12 cellular contexts compared by ENCODE assay signal in genomic region chr19:31408460-31409124, GRCh38. TPM values are rescaled to one million over a fixed set of nuclear protein-coding genes. Genes with fewer than 3 reads are reported as not detected.
DNase-seq lines count a peak whose midpoint lies in the region; ATAC-seq and TF ChIP-seq lines count a peak whose summit lies in the region.
"Had no signal": no experiment of that assay in that cellular context is flagged by ENCODE, and none has a peak within 500 bp of the region (broad histone marks: within the 10 kb centered on the region; RNA-seq: fewer than 3 reads in every experiment).

No MANE protein-coding gene starts in this region.

- no peak for TF ChIP-seq EP300 in SK-N-SH (IDR thresholded peaks at IDR 0.05; ENCODE audit: borderline replicate concordance in 1 of 2, low read depth in 1 of 2, low read length in 1 of 2)

- no peaks in the 10 kb centered on the region for H3F3A ChIP-seq in SK-N-SH (replicated peaks; ENCODE audit: insufficient read depth)

- in situ Hi-C loops in astrocyte of the cerebellum (cut with HindIII; ENCODE audit: low sequenced_read_pairs), result no loop called here

- H4K20me1 ChIP-seq in SK-N-SH (ENCODE audit: insufficient read depth), result no peaks in the 10 kb centered on the region

- H3K27ac ChIP-seq in SK-N-SH (ENCODE audit: low read depth in 2 of 2, low read length in 1 of 2) (no peak overlapping the region), right atrium auricular region (peak overlapping the region in 1 of 2 donors; percentile 48), vagina (no peak overlapping the region)
- H3K27ac ChIP-seq: ovary had no signal

- no peak for TF ChIP-seq RAD21 in SK-N-SH (IDR thresholded peaks at IDR 0.05; ENCODE audit: low read length)

- no peak overlapping the region for H3K4me3 ChIP-seq in SK-N-SH (ENCODE audit: low read depth in 2 of 2, low read length in 1 of 2)
- H3K4me3 ChIP-seq in astrocyte of the cerebellum (ENCODE audit: low read depth, low read length), result no peak overlapping the region
- H3K4me3 ChIP-seq in right atrium auricular region, result no peak overlapping the region
- H3K4me3 ChIP-seq in vagina, result no peak overlapping the region
- no peak overlapping the region for H3K4me3 ChIP-seq in BE2C (ENCODE audit: low read depth, low read length)
- H3K4me3 ChIP-seq: GM12878, ovary had no signal

- WGBS in SK-N-SH (ENCODE audit: low lambda C conversion rate), result 10% methylated on average over 3 of the region's 3 CpGs

- DNase-seq in SK-N-SH (no peak), astrocyte of the cerebellum (ENCODE audit: low read depth) (peak; percentile 59), right atrium auricular region (ENCODE audit: low spot score) (peak; percentile 66), stromal cell of bone marrow (ENCODE audit: low read depth) (peak; percentile 88), vagina (ENCODE audit: extremely low spot score in 2 of 2) (no peak), BE2C (no peak)
- DNase-seq: 8988T; activated naive CD4-positive, alpha-beta T cell treated with anti-CD3 and anti-CD28 coated beads, Interleukin-2, amount 10 ng/mL, durations not matched to agents 7 days and 5 days had no signal

- H3K27me3 ChIP-seq in SK-N-SH (ENCODE audit: insufficient read depth) (no peaks in the 10 kb centered on the region), right atrium auricular region (no peaks in the 10 kb centered on the region), vagina (no peaks in the 10 kb centered on the region), BE2C (no peaks in the 10 kb centered on the region)
- H3K27me3 ChIP-seq: ovary had no signal

- H3K4me2 ChIP-seq in SK-N-SH, result 0 out of 2 replicates have a peak overlapping the region, but pooled peaks have one; percentile 11

- TF ChIP-seq CTCF in SK-N-SH (IDR thresholded peaks at IDR 0.05) (no peak), astrocyte of the cerebellum (IDR thresholded peaks at IDR 0.05; ENCODE audit: low read depth, low read length, missing control alignments) (no peak), right atrium auricular region (IDR thresholded peaks at IDR 0.05) (no peak), vagina (IDR thresholded peaks at IDR 0.05) (no peak), BE2C (IDR thresholded peaks at IDR 0.05; ENCODE audit: low read depth, low read length) (no peak)

- CTCF ChIA-PET in SK-N-SH (lab: Yijun Ruan, JAX), result no interaction called here

- H3K9me3 ChIP-seq in SK-N-SH, result no peaks in the 10 kb centered on the region
- H3K9me3 ChIP-seq in right atrium auricular region, result no peaks in the 10 kb centered on the region
- H3K9me3 ChIP-seq in vagina, result no peaks in the 10 kb centered on the region
- no peaks in the 10 kb centered on the region; the same call in 1 of the 2 replicates for H3K9me3 ChIP-seq in BE2C
- H3K9me3 ChIP-seq: ovary had no signal

- H3K4me1 ChIP-seq in SK-N-SH (ENCODE audit: control insufficient read depth in 1 of 2, insufficient read depth in 2 of 2, low read depth in 1 of 2, low read length in 1 of 2), result peaks cover 0 to 11% of the 10 kb centered on the region in 2 experiments; a peak in 1 of 4 replicates
- H3K4me1 ChIP-seq in right atrium auricular region, result no peaks in the 10 kb centered on the region
- peaks cover 6% of the 10 kb centered on the region for H3K4me1 ChIP-seq in vagina
- no peaks in the 10 kb centered on the region for H3K4me1 ChIP-seq in BE2C

- H3K9me2 ChIP-seq in SK-N-SH, result no peaks in the 10 kb centered on the region

- POLR2A ChIA-PET in SK-N-SH (lab: Yijun Ruan, JAX), result no interaction called here

- no peak for TF ChIP-seq POLR2A in vagina (IDR thresholded peaks at IDR 0.05)

- H3K36me3 ChIP-seq in SK-N-SH (replicated peaks in 1 of 2; ENCODE audit: control insufficient read depth in 1 of 2, insufficient read depth in 2 of 2, low read length in 1 of 2) (no peaks in the 10 kb centered on the region), right atrium auricular region (no peaks in the 10 kb centered on the region), vagina (no peaks in the 10 kb centered on the region), BE2C (no peaks in the 10 kb centered on the region)
- H3K36me3 ChIP-seq: ovary had no signal

- intact Hi-C loops in vagina (cut with DNase I), result no loop called here

- no peak overlapping the region for H2AFZ ChIP-seq in SK-N-SH (ENCODE audit: low read depth)

- H3K79me2 ChIP-seq in SK-N-SH (ENCODE audit: insufficient read depth), result no peaks in the 10 kb centered on the region

- ATAC-seq in SK-N-SH treated with all-trans-retinoic acid at 6 μM for 48 hours, result no peak
- ATAC-seq in HG03045 (IDR thresholded peaks at IDR 0.05; ENCODE audit: unreplicated experiment), result no peak
- ATAC-seq: GM12878 had no signal

- no peak overlapping the region for H3K9ac ChIP-seq in SK-N-SH

TF ChIP-seq in SK-N-SH, 30 proteins besides CTCF, POLR2A, EP300 and RAD21:
- TF ChIP-seq SIN3A (IDR thresholded peaks at IDR 0.05; ENCODE audit: borderline replicate concordance, low read depth, low read length), result no peak
- TF ChIP-seq MEF2A (IDR thresholded peaks at IDR 0.05; ENCODE audit: borderline replicate concordance, low read depth), result no peak
- TF ChIP-seq RFX5 (IDR thresholded peaks at IDR 0.05; ENCODE audit: low read length), result 0 out of 2 replicates have a peak, but pooled peaks have one; percentile 23
TF ChIP-seq in SK-N-SH: peak in this region for 1.

TF ChIP-seq in SK-N-SH treated with all-trans-retinoic acid at 6 μM for 48 hours, 23 proteins besides CTCF, POLR2A, EP300 and RAD21 (continues in another document):
- TF ChIP-seq SNAI2 (CRISPR knock-in tag; IDR thresholded peaks at IDR 0.05) (no peak), ZNF70 (CRISPR knock-in tag; IDR thresholded peaks at IDR 0.05) (no peak), ARNTL (CRISPR knock-in tag; IDR thresholded peaks at IDR 0.05; ENCODE audit: borderline replicate concordance, low read depth) (no peak), ESRRG (CRISPR knock-in tag; IDR thresholded peaks at IDR 0.05) (no peak), BACH2 (CRISPR knock-in tag; IDR thresholded peaks at IDR 0.05; ENCODE audit: borderline replicate concordance) (no peak), ZNF565 (CRISPR knock-in tag; conservative IDR thresholded peaks at IDR 0.05; ENCODE audit: low read depth) (no peak), GLIS3 (CRISPR knock-in tag; IDR thresholded peaks at IDR 0.05) (no peak), ZC3H10 (CRISPR knock-in tag; IDR thresholded peaks at IDR 0.05) (no peak)
- TF ChIP-seq, protein P1, sequence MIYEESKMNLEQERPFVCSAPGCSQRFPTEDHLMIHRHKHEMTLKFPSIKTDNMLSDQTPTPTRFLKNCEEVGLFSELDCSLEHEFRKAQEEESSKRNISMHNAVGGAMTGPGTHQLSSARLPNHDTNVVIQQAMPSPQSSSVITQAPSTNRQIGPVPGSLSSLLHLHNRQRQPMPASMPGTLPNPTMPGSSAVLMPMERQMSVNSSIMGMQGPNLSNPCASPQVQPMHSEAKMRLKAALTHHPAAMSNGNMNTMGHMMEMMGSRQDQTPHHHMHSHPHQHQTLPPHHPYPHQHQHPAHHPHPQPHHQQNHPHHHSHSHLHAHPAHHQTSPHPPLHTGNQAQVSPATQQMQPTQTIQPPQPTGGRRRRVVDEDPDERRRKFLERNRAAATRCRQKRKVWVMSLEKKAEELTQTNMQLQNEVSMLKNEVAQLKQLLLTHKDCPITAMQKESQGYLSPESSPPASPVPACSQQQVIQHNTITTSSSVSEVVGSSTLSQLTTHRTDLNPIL (CRISPR knock-in tag; IDR thresholded peaks at IDR 0.05; ENCODE audit: low read depth), result no peak
- TF ChIP-seq, protein P2, sequence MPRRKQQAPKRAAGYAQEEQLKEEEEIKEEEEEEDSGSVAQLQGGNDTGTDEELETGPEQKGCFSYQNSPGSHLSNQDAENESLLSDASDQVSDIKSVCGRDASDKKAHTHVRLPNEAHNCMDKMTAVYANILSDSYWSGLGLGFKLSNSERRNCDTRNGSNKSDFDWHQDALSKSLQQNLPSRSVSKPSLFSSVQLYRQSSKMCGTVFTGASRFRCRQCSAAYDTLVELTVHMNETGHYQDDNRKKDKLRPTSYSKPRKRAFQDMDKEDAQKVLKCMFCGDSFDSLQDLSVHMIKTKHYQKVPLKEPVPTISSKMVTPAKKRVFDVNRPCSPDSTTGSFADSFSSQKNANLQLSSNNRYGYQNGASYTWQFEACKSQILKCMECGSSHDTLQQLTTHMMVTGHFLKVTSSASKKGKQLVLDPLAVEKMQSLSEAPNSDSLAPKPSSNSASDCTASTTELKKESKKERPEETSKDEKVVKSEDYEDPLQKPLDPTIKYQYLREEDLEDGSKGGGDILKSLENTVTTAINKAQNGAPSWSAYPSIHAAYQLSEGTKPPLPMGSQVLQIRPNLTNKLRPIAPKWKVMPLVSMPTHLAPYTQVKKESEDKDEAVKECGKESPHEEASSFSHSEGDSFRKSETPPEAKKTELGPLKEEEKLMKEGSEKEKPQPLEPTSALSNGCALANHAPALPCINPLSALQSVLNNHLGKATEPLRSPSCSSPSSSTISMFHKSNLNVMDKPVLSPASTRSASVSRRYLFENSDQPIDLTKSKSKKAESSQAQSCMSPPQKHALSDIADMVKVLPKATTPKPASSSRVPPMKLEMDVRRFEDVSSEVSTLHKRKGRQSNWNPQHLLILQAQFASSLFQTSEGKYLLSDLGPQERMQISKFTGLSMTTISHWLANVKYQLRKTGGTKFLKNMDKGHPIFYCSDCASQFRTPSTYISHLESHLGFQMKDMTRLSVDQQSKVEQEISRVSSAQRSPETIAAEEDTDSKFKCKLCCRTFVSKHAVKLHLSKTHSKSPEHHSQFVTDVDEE (CRISPR knock-in tag; IDR thresholded peaks at IDR 0.05), result no peak
- TF ChIP-seq, protein P3, sequence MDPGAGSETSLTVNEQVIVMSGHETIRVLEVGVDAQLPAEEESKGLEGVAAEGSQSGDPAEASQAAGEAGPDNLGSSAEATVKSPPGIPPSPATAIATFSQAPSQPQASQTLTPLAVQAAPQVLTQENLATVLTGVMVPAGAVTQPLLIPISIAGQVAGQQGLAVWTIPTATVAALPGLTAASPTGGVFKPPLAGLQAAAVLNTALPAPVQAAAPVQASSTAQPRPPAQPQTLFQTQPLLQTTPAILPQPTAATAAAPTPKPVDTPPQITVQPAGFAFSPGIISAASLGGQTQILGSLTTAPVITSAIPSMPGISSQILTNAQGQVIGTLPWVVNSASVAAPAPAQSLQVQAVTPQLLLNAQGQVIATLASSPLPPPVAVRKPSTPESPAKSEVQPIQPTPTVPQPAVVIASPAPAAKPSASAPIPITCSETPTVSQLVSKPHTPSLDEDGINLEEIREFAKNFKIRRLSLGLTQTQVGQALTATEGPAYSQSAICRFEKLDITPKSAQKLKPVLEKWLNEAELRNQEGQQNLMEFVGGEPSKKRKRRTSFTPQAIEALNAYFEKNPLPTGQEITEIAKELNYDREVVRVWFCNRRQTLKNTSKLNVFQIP (CRISPR knock-in tag; IDR thresholded peaks at IDR 0.05; ENCODE audit: borderline replicate concordance, low read depth), result no peak

RNA-seq across cellular contexts. Expression of gene TSHZ3, which starts 59.4 kb away (rescaled TPM):
- polyA plus RNA-seq in SK-N-SH (2012; rRNA removed), result 3.0 and 3.3 TPM in 2 replicates
- polyA plus RNA-seq in SK-N-SH (2012; cell fraction: cytosol; rRNA removed), result 2.5 and 2.8 TPM in 2 replicates
- 13.7 and 14.0 TPM in 2 replicates for polyA plus RNA-seq in SK-N-SH (2012; cell fraction: nucleus; rRNA removed)
- total RNA-seq in right atrium auricular region (1 to 10 TPM; 3.9 to 5.6 TPM), vagina (13.5 TPM)
- polyA plus RNA-seq in BE2C (2012; ENCODE audit: insufficient read depth, insufficient read length, low read depth), result 11.6 TPM
- polyA plus RNA-seq: GM12878 had no signal

Comparison
In these comparisons a context has a peak if more than half of its experiments do, and no peak if none do; other contexts are left out.
1. DNase-seq: peak in astrocyte of the cerebellum (single experiment), right atrium auricular region (single experiment) and stromal cell of bone marrow (single experiment); none in SK-N-SH (single experiment), vagina (0 of 2) and BE2C (single experiment).